ENCODE assay signal across 8 cellular contexts in the genomic region with DNA sequence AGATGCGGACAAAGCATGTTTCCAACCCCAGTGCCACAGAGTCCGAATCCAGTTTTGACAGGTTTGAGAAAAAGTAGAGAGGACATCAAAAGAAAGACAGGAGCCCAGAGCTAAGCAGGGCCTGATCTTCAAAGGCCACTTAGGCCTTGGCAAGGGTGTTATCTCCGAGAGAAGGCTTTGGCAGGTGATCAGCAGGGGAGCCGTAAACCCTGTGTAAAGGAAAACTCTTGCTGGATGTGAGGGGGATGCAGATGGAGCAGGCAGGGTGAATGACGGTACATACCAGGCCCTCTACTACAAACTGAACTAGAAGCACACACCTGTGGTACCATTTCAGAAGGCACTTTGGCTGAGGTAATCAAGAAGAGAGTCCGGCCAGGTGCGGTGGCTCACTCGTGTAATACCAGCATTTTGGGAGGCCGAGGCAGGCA. TPM values are rescaled to one million over a fixed set of nuclear protein-coding genes. Genes with fewer than 3 reads are reported as not detected.
A peak's percentile ranks its signal among the peaks of the same experiment; 100 is the strongest.
DNase-seq lines count a peak whose midpoint lies in the region; ATAC-seq and TF ChIP-seq lines count a peak whose summit lies in the region.

No MANE protein-coding gene starts in this region.

- H3K4me1 ChIP-seq in ovary (ENCODE audit: insufficient read depth): peaks cover 7% of the 10 kb centered on the region

- no peak for TF ChIP-seq POLR2A in ovary (IDR thresholded peaks at IDR 0.05)

- no peak for ATAC-seq in effector memory CD8-positive, alpha-beta T cell (replicated peaks)
- ATAC-seq in HG03108 (IDR thresholded peaks at IDR 0.05; ENCODE audit: unreplicated experiment): no peak

- H3K9me3 ChIP-seq in ovary: no peaks in the 10 kb centered on the region

- no peaks in the 10 kb centered on the region for H3K9me3 Mint-ChIP-seq in effector memory CD8-positive, alpha-beta T cell

- DNase-seq in DMS79 treated with DMSO at 0.1 percent for 48 hours (lab: John Stamatoyannopoulos, UW) (peak; percentile 78), NCI-H2196 treated with DMSO at 0.1 percent for 48 hours (lab: John Stamatoyannopoulos, UW; ENCODE audit: unreplicated experiment) (peak; percentile 31), ovary (peak in 2 of 5 donors; percentile 37 to 48), NCI-H2107 treated with DMSO at 0.1 percent for 48 hours (lab: John Stamatoyannopoulos, UW; ENCODE audit: unreplicated experiment) (no peak), OCI-M1 (lab: John Stamatoyannopoulos, UW) (no peak)
- no peak for DNase-seq in effector memory CD8-positive, alpha-beta T cell
- DNase-seq in stimulated activated CD4-positive, alpha-beta T cell treated with anti-CD3 and anti-CD28 coated beads, Interleukin-1b, Interleukin-23, amount 100 ng/mL, for 48 hours: no peak

- intact Hi-C loops in ovary (cut with DNase I): loop anchor here in 1 of 4 donors (5.0 kb wide), 1 partner anchor 73 kb away; a partner anchor contains a TSS

- H3K36me3 ChIP-seq in ovary: no peaks in the 10 kb centered on the region

- WGBS in ovary, 3 donors: 78 to 82% (median 79%) methylated on average over 9 of the region's 9 CpGs

- peaks cover 40 to 42% of the 10 kb centered on the region in 2 donors for H3K4me1 Mint-ChIP-seq in effector memory CD8-positive, alpha-beta T cell (ENCODE audit: low read depth in 2 of 2)

- peak overlapping the region; percentile 99 to 100 for H3K27ac Mint-ChIP-seq in effector memory CD8-positive, alpha-beta T cell

- H3K4me3 Mint-ChIP-seq in effector memory CD8-positive, alpha-beta T cell: peak overlapping the region; percentile 97 to 99

- no peak for TF ChIP-seq CTCF in ovary (IDR thresholded peaks at IDR 0.05)

- no peak overlapping the region for H3K4me3 ChIP-seq in ovary

- peak overlapping the region; percentile 93 to 95 for H3K27ac ChIP-seq in ovary

- no peaks in the 10 kb centered on the region for H3K27me3 Mint-ChIP-seq in effector memory CD8-positive, alpha-beta T cell

- no peak for TF ChIP-seq EP300 in ovary (IDR thresholded peaks at IDR 0.05)

- H3K36me3 Mint-ChIP-seq in effector memory CD8-positive, alpha-beta T cell (ENCODE audit: insufficient read depth): peaks cover 55% of the 10 kb centered on the region

- H3K27me3 ChIP-seq in ovary: no peaks in the 10 kb centered on the region

RNA-seq across cellular contexts. Expression of a gene that starts 1.4 kb away (rescaled TPM):
- total RNA-seq in ovary: 100 to 1,000 TPM; 416 to 679 (median 577) TPM
- 100 to 1,000 TPM; 243 to 354 TPM for polyA plus RNA-seq in ovary

RNA-seq across cellular contexts. Expression of a gene that starts 56.0 kb away (rescaled TPM):
- under 1 TPM in 1 of 7 donors, not detected in 6; 0.65 TPM for total RNA-seq in ovary
- not detected for polyA plus RNA-seq in ovary

Comparison
In these comparisons a context has a peak if more than half of its experiments do, and no peak if none do; other contexts are left out.
1. DNase-seq: peak in DMS79 treated with DMSO at 0.1 percent for 48 hours (single experiment) and NCI-H2196 treated with DMSO at 0.1 percent for 48 hours (single experiment); none in effector memory CD8-positive, alpha-beta T cell (0 of 3), NCI-H2107 treated with DMSO at 0.1 percent for 48 hours (single experiment), stimulated activated CD4-positive, alpha-beta T cell treated with anti-CD3 and anti-CD28 coated beads, Interleukin-1b, Interleukin-23, amount 100 ng/mL, for 48 hours (single experiment) and OCI-M1 (single experiment).